Comparison of ENCODE assay signal across 20 cellular contexts in the genomic region with DNA sequence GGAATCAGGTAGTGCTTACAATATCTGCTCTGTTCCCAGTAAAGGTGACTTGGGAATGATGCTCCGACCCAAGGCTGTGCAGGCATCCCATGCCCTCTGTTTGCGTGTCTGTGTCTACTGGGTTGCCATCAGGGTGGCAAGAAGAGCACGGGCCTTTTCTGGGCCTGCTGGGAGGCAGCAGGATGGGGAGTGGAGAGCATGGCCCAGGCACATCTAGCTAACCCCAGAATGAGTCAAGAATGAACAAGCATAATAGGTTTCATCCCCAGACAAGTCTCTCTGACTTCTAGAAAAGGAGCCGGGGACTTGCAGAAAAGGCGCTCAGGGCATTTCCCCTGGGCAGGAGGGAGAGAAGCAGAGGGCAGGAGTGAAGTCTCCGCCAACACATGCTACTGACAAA.
DNase-seq lines count a peak whose midpoint lies in the region; ATAC-seq, FAIRE-seq and TF ChIP-seq lines count a peak whose summit lies in the region.
"Had no signal": no experiment of that assay in that cellular context is flagged by ENCODE, and none has a peak within 500 bp of the region (broad histone marks: within the 10 kb centered on the region; RNA-seq: fewer than 3 reads in every experiment).

No MANE protein-coding gene starts in this region.

- intact Hi-C loops in mammary epithelial cell (cut with micrococcal nuclease), result no loop called here
- intact Hi-C loops in breast epithelium (cut with DNase I; ENCODE audit: low total_unique reads), result loop anchor here (5.0 to 10.0 kb wide), 2 partner anchors 1081 to 1254 kb away; no protein-coding TSS in a partner anchor

- dilution Hi-C loops in mammary epithelial cell (cut with HindIII; ENCODE audit: low sequenced_read_pairs), result no loop called here

- H3K79me2 ChIP-seq in mammary epithelial cell (ENCODE audit: insufficient read depth, low read length), result no peaks in the 10 kb centered on the region

- in situ Hi-C loops in mammary epithelial cell (cut with MboI; ENCODE audit: low sequenced_read_pairs in 2 of 2), result no loop called here

- H3K9ac ChIP-seq in mammary epithelial cell (ENCODE audit: insufficient read depth, low read length), result no peak overlapping the region

- no peak for TF ChIP-seq POLR2A in breast epithelium (IDR thresholded peaks at IDR 0.05)

- no peak overlapping the region for H3K4me2 ChIP-seq in mammary epithelial cell (ENCODE audit: insufficient read depth, low read depth, low read length)
- H3K4me2 ChIP-seq: A549 had no signal

- H3K27me3 ChIP-seq in mammary epithelial cell (ENCODE audit: insufficient read depth, low read length) (no peaks in the 10 kb centered on the region), breast epithelium (no peaks in the 10 kb centered on the region), bronchial epithelial cell (ENCODE audit: control insufficient read depth, insufficient read depth, low read length) (no peaks in the 10 kb centered on the region), foreskin keratinocyte (no peaks in the 10 kb centered on the region), MG63 (peaks cover 3% of the 10 kb centered on the region; the same call in 1 of the 2 replicates)

- FAIRE-seq in bronchial epithelial cell (lab: Jason Lieb, UNC), result no peak
- FAIRE-seq: A549, GM12891 had no signal

- BruUV-seq in mammary epithelial cell (replicated peaks; lab: Mats Ljungman, UMichigan), result no TSS peak

- H3K36me3 ChIP-seq in mammary epithelial cell (ENCODE audit: insufficient read depth, low read length) (no peaks in the 10 kb centered on the region), breast epithelium (no peaks in the 10 kb centered on the region), bronchial epithelial cell (ENCODE audit: control insufficient read depth, insufficient read depth, low read length) (no peaks in the 10 kb centered on the region), MG63 (no peaks in the 10 kb centered on the region)

- H4K20me1 ChIP-seq in mammary epithelial cell (ENCODE audit: insufficient read depth, low read length), result no peaks in the 10 kb centered on the region

- H3K4me1 ChIP-seq in mammary epithelial cell (ENCODE audit: insufficient read depth, low read length) (peaks cover 5% of the 10 kb centered on the region), breast epithelium (no peaks in the 10 kb centered on the region), foreskin keratinocyte (peaks cover 5% of the 10 kb centered on the region)
- H3K4me1 ChIP-seq: A549 had no signal

- no peak for TF ChIP-seq CTCF in mammary epithelial cell (conservative IDR thresholded peaks at IDR 0.05 in 1 of 2, IDR thresholded peaks at IDR 0.05 in 1 of 2; ENCODE audit: extremely low read depth in 1 of 2, insufficient read depth in 1 of 2, low read depth in 1 of 2, low read length in 2 of 2)
- TF ChIP-seq CTCF in breast epithelium (IDR thresholded peaks at IDR 0.05), result no peak
- no peak for TF ChIP-seq CTCF in bronchial epithelial cell (IDR thresholded peaks at IDR 0.05; ENCODE audit: insufficient read depth, low read length, severe bottlenecking)
- TF ChIP-seq CTCF in foreskin keratinocyte (conservative IDR thresholded peaks at IDR 0.05), result no peak

- H3K27ac ChIP-seq in mammary epithelial cell (ENCODE audit: insufficient read depth, low read depth, low read length) (no peak overlapping the region), breast epithelium (no peak overlapping the region), foreskin keratinocyte (no peak overlapping the region)
- H3K27ac ChIP-seq: 22Rv1, A549 had no signal

- ATAC-seq in foreskin keratinocyte (peak; percentile 59), GM19023 (IDR thresholded peaks at IDR 0.05; ENCODE audit: unreplicated experiment) (no peak)
- ATAC-seq: A549 had no signal

- H3K4me3 ChIP-seq in mammary epithelial cell (replicated peaks in 1 of 3; ENCODE audit: insufficient read depth in 1 of 3, low read depth in 2 of 3, low read length in 3 of 3), result no peak overlapping the region
- no peak overlapping the region for H3K4me3 ChIP-seq in breast epithelium
- H3K4me3 ChIP-seq in bronchial epithelial cell (ENCODE audit: low read depth, low read length), result no peak overlapping the region
- H3K4me3 ChIP-seq in MG63, result no peak overlapping the region
- H3K4me3 ChIP-seq: A549 had no signal

- 81% methylated on average over 6 of the region's 6 CpGs for WGBS in mammary epithelial cell (ENCODE audit: low coverage, missing lambda C conversion rate)

- H3K9me3 ChIP-seq in mammary epithelial cell (replicated peaks; ENCODE audit: insufficient read depth, low read length) (no peaks in the 10 kb centered on the region), breast epithelium (no peaks in the 10 kb centered on the region), MG63 (no peaks in the 10 kb centered on the region)
- H3K9me3 ChIP-seq: A549 had no signal

- H2AFZ ChIP-seq in mammary epithelial cell (ENCODE audit: low read depth, low read length), result peak overlapping the region; percentile 5

- CTCF ChIA-PET in mammary epithelial cell (lab: Charles Lee; ENCODE audit: low non-redundant PET), result no interaction called here

- DNase-seq in mammary epithelial cell (peak; percentile 17), breast epithelium (ENCODE audit: low spot score in 2 of 2) (no peak), bronchial epithelial cell (ENCODE audit: low read depth) (peak; percentile 27), foreskin keratinocyte (peak in 1 of 2 donors; percentile 49), MG63 (no peak)
- DNase-seq: AML-193; C1 segment of cervical spinal cord; CD4-positive, alpha-beta memory T cell; CD4-positive, CD25-positive, alpha-beta regulatory T cell; CD8-positive, alpha-beta memory T cell; COR-L47; DMS 273 treated with DMSO at 0.1 percent for 48 hours; DMS153; DMS53; DMS79; GF-D8 had no signal

Comparison
In these comparisons a context has a peak if more than half of its experiments do, and no peak if none do; other contexts are left out.
1. DNase-seq: peak in mammary epithelial cell (single experiment) and bronchial epithelial cell (single experiment); none in breast epithelium (0 of 2) and MG63 (single experiment).